In the genomic region with DNA sequence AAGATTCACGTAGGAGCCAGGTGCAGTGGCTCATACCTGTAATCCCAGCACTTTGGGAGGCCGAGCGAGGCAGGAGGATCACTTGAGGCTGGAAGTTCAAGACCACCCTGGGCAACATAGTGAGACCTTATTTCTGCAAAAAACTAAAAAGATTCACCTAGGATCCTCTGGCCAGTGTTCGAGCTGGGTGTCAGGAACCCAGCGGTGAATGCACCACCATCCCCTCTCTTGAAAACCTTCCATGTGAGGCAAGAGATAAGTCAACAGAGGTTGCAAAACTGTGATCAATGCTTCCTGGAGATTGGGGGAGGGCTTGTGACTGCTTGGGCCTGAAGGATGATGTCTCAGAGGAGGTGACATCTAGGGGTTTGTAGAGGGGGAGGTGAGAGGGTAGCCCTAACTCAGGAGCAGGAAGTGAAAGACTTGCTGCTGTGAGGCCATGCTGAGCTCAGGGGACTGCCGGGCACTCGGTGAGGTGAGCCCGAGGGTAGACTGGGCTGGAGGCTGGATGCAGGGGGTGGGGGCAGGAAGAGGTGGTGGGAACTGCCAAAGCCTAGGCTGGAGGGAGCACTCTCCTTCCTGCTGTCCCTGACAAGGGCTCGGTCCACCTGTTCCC, we compare ENCODE assay signal across 1 cellular context.
TF ChIP-seq lines count a peak whose summit lies in the region.

No MANE protein-coding gene starts in this region.

TF ChIP-seq in HepG2, 621 proteins besides CTCF, POLR2A, EP300 and RAD21 (continued from another document and continues in another):
- no peak for TF ChIP-seq ADNP (CRISPR knock-in tag; IDR thresholded peaks at IDR 0.05)
- peak; percentile 47; the same call in 1 of the 2 replicates for TF ChIP-seq ZNF607 (CRISPR knock-in tag; IDR thresholded peaks at IDR 0.05; ENCODE audit: borderline replicate concordance)
- TF ChIP-seq CBX1 (IDR thresholded peaks at IDR 0.05; ENCODE audit: low read depth): peak; percentile 76
- TF ChIP-seq ZKSCAN5 (CRISPR knock-in tag; IDR thresholded peaks at IDR 0.05): peak; percentile 100
- TF ChIP-seq MAZ (IDR thresholded peaks at IDR 0.05; ENCODE audit: borderline replicate concordance, low read depth, low read length): peak; percentile 72; the same call in 1 of the 2 replicates
- TF ChIP-seq MAZ (CRISPR knock-in tag; IDR thresholded peaks at IDR 0.05; ENCODE audit: low read depth): peak; percentile 87
- no peak for TF ChIP-seq PAWR (CRISPR knock-in tag; IDR thresholded peaks at IDR 0.05; ENCODE audit: borderline replicate concordance)
- TF ChIP-seq KLF12 (CRISPR knock-in tag; IDR thresholded peaks at IDR 0.05; ENCODE audit: borderline replicate concordance): no peak
- peak; percentile 52; the same call in 1 of the 2 replicates for TF ChIP-seq ZNF501 (CRISPR knock-in tag; IDR thresholded peaks at IDR 0.05)
- peak; percentile 92 for TF ChIP-seq POGK (CRISPR knock-in tag; conservative IDR thresholded peaks at IDR 0.05)
- TF ChIP-seq, protein P1, sequence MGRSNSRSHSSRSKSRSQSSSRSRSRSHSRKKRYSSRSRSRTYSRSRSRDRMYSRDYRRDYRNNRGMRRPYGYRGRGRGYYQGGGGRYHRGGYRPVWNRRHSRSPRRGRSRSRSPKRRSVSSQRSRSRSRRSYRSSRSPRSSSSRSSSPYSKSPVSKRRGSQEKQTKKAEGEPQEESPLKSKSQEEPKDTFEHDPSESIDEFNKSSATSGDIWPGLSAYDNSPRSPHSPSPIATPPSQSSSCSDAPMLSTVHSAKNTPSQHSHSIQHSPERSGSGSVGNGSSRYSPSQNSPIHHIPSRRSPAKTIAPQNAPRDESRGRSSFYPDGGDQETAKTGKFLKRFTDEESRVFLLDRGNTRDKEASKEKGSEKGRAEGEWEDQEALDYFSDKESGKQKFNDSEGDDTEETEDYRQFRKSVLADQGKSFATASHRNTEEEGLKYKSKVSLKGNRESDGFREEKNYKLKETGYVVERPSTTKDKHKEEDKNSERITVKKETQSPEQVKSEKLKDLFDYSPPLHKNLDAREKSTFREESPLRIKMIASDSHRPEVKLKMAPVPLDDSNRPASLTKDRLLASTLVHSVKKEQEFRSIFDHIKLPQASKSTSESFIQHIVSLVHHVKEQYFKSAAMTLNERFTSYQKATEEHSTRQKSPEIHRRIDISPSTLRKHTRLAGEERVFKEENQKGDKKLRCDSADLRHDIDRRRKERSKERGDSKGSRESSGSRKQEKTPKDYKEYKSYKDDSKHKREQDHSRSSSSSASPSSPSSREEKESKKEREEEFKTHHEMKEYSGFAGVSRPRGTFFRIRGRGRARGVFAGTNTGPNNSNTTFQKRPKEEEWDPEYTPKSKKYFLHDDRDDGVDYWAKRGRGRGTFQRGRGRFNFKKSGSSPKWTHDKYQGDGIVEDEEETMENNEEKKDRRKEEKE (IDR thresholded peaks at IDR 0.05): no peak
- TF ChIP-seq, protein P2, sequence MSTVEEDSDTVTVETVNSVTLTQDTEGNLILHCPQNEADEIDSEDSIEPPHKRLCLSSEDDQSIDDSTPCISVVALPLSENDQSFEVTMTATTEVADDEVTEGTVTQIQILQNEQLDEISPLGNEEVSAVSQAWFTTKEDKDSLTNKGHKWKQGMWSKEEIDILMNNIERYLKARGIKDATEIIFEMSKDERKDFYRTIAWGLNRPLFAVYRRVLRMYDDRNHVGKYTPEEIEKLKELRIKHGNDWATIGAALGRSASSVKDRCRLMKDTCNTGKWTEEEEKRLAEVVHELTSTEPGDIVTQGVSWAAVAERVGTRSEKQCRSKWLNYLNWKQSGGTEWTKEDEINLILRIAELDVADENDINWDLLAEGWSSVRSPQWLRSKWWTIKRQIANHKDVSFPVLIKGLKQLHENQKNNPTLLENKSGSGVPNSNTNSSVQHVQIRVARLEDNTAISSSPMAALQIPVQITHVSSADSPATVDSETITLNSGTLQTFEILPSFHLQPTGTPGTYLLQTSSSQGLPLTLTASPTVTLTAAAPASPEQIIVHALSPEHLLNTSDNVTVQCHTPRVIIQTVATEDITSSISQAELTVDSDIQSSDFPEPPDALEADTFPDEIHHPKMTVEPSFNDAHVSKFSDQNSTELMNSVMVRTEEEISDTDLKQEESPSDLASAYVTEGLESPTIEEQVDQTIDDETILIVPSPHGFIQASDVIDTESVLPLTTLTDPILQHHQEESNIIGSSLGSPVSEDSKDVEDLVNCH (CRISPR knock-in tag; IDR thresholded peaks at IDR 0.05): no peak
- peak; percentile 94 for TF ChIP-seq NFKBIZ (CRISPR knock-in tag; IDR thresholded peaks at IDR 0.05)
- TF ChIP-seq ZNF790 (CRISPR knock-in tag; IDR thresholded peaks at IDR 0.05; ENCODE audit: borderline replicate concordance): no peak
- TF ChIP-seq TEF (CRISPR knock-in tag; IDR thresholded peaks at IDR 0.05): no peak
- no peak for TF ChIP-seq ZNF136 (CRISPR knock-in tag; IDR thresholded peaks at IDR 0.05; ENCODE audit: low read depth)
- TF ChIP-seq JARID2 (CRISPR knock-in tag; IDR thresholded peaks at IDR 0.05; ENCODE audit: insufficient replicate concordance): no peak
- no peak for TF ChIP-seq ZBTB43 (CRISPR knock-in tag; conservative IDR thresholded peaks at IDR 0.05)
- TF ChIP-seq HOXD1 (CRISPR knock-in tag; IDR thresholded peaks at IDR 0.05): no peak
- TF ChIP-seq ZNF333 (CRISPR knock-in tag; IDR thresholded peaks at IDR 0.05; ENCODE audit: borderline replicate concordance): peak; percentile 79; the same call in 1 of the 2 replicates
- peak; percentile 81; the same call in 1 of the 2 replicates for TF ChIP-seq TOPORS (CRISPR knock-in tag; IDR thresholded peaks at IDR 0.05)
- TF ChIP-seq ZFAT (CRISPR knock-in tag; conservative IDR thresholded peaks at IDR 0.05): no peak
- no peak for TF ChIP-seq BATF2 (CRISPR knock-in tag; IDR thresholded peaks at IDR 0.05)
- TF ChIP-seq, protein P3, sequence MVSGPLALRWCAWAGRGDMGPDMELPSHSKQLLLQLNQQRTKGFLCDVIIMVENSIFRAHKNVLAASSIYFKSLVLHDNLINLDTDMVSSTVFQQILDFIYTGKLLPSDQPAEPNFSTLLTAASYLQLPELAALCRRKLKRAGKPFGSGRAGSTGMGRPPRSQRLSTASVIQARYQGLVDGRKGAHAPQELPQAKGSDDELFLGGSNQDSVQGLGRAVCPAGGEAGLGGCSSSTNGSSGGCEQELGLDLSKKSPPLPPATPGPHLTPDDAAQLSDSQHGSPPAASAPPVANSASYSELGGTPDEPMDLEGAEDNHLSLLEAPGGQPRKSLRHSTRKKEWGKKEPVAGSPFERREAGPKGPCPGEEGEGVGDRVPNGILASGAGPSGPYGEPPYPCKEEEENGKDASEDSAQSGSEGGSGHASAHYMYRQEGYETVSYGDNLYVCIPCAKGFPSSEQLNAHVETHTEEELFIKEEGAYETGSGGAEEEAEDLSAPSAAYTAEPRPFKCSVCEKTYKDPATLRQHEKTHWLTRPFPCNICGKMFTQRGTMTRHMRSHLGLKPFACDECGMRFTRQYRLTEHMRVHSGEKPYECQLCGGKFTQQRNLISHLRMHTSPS (CRISPR knock-in tag; IDR thresholded peaks at IDR 0.05; ENCODE audit: low read depth): no peak; the same call in 1 of the 2 replicates
- peak; percentile 72 for TF ChIP-seq GATAD1 (CRISPR knock-in tag; IDR thresholded peaks at IDR 0.05)
- peak; percentile 65 for TF ChIP-seq FOXC1 (CRISPR knock-in tag; IDR thresholded peaks at IDR 0.05; ENCODE audit: borderline replicate concordance)
- no peak for TF ChIP-seq ZFP36 (IDR thresholded peaks at IDR 0.05; ENCODE audit: borderline replicate concordance, low read depth, low read length, partially characterized antibody)
- TF ChIP-seq FOXO4 (CRISPR knock-in tag; conservative IDR thresholded peaks at IDR 0.05): no peak
- no peak for TF ChIP-seq ZNF75D (CRISPR knock-in tag; IDR thresholded peaks at IDR 0.05; ENCODE audit: borderline replicate concordance)
- TF ChIP-seq, protein P4, sequence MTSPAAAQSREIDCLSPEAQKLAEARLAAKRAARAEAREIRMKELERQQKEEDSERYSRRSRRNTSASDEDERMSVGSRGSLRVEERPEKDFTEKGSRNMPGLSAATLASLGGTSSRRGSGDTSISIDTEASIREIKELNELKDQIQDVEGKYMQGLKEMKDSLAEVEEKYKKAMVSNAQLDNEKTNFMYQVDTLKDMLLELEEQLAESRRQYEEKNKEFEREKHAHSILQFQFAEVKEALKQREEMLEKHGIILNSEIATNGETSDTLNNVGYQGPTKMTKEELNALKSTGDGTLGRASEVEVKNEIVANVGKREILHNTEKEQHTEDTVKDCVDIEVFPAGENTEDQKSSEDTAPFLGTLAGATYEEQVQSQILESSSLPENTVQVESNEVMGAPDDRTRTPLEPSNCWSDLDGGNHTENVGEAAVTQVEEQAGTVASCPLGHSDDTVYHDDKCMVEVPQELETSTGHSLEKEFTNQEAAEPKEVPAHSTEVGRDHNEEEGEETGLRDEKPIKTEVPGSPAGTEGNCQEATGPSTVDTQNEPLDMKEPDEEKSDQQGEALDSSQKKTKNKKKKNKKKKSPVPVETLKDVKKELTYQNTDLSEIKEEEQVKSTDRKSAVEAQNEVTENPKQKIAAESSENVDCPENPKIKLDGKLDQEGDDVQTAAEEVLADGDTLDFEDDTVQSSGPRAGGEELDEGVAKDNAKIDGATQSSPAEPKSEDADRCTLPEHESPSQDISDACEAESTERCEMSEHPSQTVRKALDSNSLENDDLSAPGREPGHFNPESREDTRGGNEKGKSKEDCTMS (CRISPR knock-in tag; conservative IDR thresholded peaks at IDR 0.05): no peak
- TF ChIP-seq, protein P5, sequence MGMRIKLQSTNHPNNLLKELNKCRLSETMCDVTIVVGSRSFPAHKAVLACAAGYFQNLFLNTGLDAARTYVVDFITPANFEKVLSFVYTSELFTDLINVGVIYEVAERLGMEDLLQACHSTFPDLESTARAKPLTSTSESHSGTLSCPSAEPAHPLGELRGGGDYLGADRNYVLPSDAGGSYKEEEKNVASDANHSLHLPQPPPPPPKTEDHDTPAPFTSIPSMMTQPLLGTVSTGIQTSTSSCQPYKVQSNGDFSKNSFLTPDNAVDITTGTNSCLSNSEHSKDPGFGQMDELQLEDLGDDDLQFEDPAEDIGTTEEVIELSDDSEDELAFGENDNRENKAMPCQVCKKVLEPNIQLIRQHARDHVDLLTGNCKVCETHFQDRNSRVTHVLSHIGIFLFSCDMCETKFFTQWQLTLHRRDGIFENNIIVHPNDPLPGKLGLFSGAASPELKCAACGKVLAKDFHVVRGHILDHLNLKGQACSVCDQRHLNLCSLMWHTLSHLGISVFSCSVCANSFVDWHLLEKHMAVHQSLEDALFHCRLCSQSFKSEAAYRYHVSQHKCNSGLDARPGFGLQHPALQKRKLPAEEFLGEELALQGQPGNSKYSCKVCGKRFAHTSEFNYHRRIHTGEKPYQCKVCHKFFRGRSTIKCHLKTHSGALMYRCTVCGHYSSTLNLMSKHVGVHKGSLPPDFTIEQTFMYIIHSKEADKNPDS (CRISPR knock-in tag; IDR thresholded peaks at IDR 0.05): no peak
- TF ChIP-seq ZNF33A (CRISPR knock-in tag; IDR thresholded peaks at IDR 0.05; ENCODE audit: borderline replicate concordance): no peak
- TF ChIP-seq ZNF503 (CRISPR knock-in tag; IDR thresholded peaks at IDR 0.05): peak; percentile 61; the same call in 1 of the 2 replicates
- TF ChIP-seq ZNF703 (CRISPR knock-in tag; IDR thresholded peaks at IDR 0.05; ENCODE audit: borderline replicate concordance): no peak
